31 cellular contexts compared by ENCODE assay signal in genomic region chr5:140049205-140049604, GRCh38. TPM values are rescaled to one million over a fixed set of nuclear protein-coding genes. Genes with fewer than 3 reads are reported as not detected.
DNase-seq lines count a peak whose midpoint lies in the region; ATAC-seq, FAIRE-seq and TF ChIP-seq lines count a peak whose summit lies in the region.
"Had no signal": no experiment of that assay in that cellular context is flagged by ENCODE, and none has a peak within 500 bp of the region (broad histone marks: within the 10 kb centered on the region; RNA-seq: fewer than 3 reads in every experiment).

No MANE protein-coding gene starts in this region.

- 9% methylated on average over 1 of the region's 1 CpG for WGBS in GM12878 (ENCODE audit: insufficient coverage, insufficient replicate concordance, low lambda C conversion rate, missing lambda C conversion rate)

- H3K4me3 ChIP-seq in GM12878 (no peak overlapping the region), MG63 (no peak overlapping the region)
- H3K4me3 ChIP-seq: GM23248, lower lobe of right lung, ovary, right atrium auricular region, SJCRH30 had no signal

- H3K27ac Mint-ChIP-seq in stimulated activated naive B cell treated with anti-CD40 and anti-IgM and Interleukin-4, amounts not matched to agents 10 μg/mL and 1 μg/mL and 100 μg/mL, for 72 hours = no peak overlapping the region
- H3K27ac Mint-ChIP-seq: activated CD4-positive, alpha-beta memory T cell treated with anti-CD3 and anti-CD28 coated beads for 36 hours; activated T-helper 17 cell treated with anti-CD3 and anti-CD28 coated beads, Interleukin-2, amount 50 U/mL, for 72 hours; CD4-positive, alpha-beta T cell; nephron progenitor cell had no signal

- CTCF ChIA-PET in GM12878 (lab: Yijun Ruan, JAX) = interaction anchor here (1.3 to 3.3 kb wide), 7 partner anchors 8 to 80 kb away, joined by 4 to 17 read pairs (median 5); no protein-coding TSS in a partner anchor

- TF ChIP-seq CTCF in GM13976 (IDR thresholded peaks at IDR 0.05; ENCODE audit: borderline replicate concordance, control extremely low read depth, extremely low read depth, insufficient read depth, missing control alignments) (no peak), GM12878 (IDR thresholded peaks at IDR 0.05 in 2 of 3, conservative IDR thresholded peaks at IDR 0.05 in 1 of 3; ENCODE audit: control insufficient read depth in 2 of 3, extremely low read depth in 1 of 3, insufficient read depth in 1 of 3, low read depth in 3 of 3, low read length in 3 of 3) (no peak)

- H3K9me3 ChIP-seq in GM12878 (replicated peaks; ENCODE audit: control insufficient read depth, insufficient read depth, low read length) (no peaks in the 10 kb centered on the region), MG63 (no peaks in the 10 kb centered on the region)
- H3K9me3 ChIP-seq: lower lobe of right lung, ovary, right atrium auricular region, SJCRH30 had no signal

- POLR2A ChIA-PET in GM12878 (lab: Charles Lee) = interaction anchor here (0.5 to 1.1 kb wide), 2 partner anchors 33 to 257 kb away, joined by 3 read pairs; no protein-coding TSS in a partner anchor

- ATAC-seq in GM21390 (IDR thresholded peaks at IDR 0.05; ENCODE audit: unreplicated experiment) (peak; percentile 64), GM12878 (peak; percentile 90)
- ATAC-seq in stimulated activated naive B cell treated with anti-CD40 and anti-IgM and Interleukin-4, amounts not matched to agents 10 μg/mL and 1 μg/mL and 100 μg/mL, for 72 hours (replicated peaks) = peak; percentile 45 to 76
- ATAC-seq: activated T-helper 17 cell treated with anti-CD3 and anti-CD28 coated beads, Interleukin-2, amount 50 U/mL, for 72 hours; lower lobe of right lung had no signal

- no peak overlapping the region for H3K9ac ChIP-seq in GM12878 (ENCODE audit: control insufficient read depth, insufficient read depth, low read length)
- H3K9ac ChIP-seq: GM23248 had no signal

- DNase-seq in GM13976 (ENCODE audit: low spot score) (peak; percentile 49), GM12878 (ENCODE audit: low read depth, low spot score) (no peak), MG63 (no peak), NCI-H2107 (lab: John Stamatoyannopoulos, UW) (no peak), cerebellar cortex (ENCODE audit: low spot score) (no peak)
- DNase-seq in stimulated activated naive B cell treated with anti-CD40 and anti-IgM and Interleukin-4, amounts not matched to agents 10 μg/mL and 1 μg/mL and 100 μg/mL, for 72 hours = no peak
- DNase-seq: activated CD4-positive, alpha-beta memory T cell treated with anti-CD3 and anti-CD28 coated beads for 36 hours; activated CD4-positive, CD25-positive, alpha-beta regulatory T cell treated with anti-CD3 and anti-CD28 coated beads, Interleukin-2, amount 50 U/mL, for 72 hours; activated naive CD4-positive, alpha-beta T cell treated with anti-CD3 and anti-CD28 coated beads, Interleukin-2, amount 50 U/mL, for 16 hours; amniotic stem cell; CD4-positive, alpha-beta T cell; effector CD8-positive, alpha-beta T cell; GM23248; lower lobe of right lung; NCI-H1092 treated with DMSO at 0.1 percent for 48 hours; NCI-H187 treated with DMSO at 0.1 percent for 48 hours; NCI-H226; nephron progenitor cell; ovary; SJCRH30; stimulated activated CD4-positive, alpha-beta T cell treated with anti-CD3 and anti-CD28 coated beads, Interleukin-2, amount 100 ng/mL, for 48 hours; T-helper 1 cell had no signal

- no peaks in the 10 kb centered on the region for H4K20me1 ChIP-seq in GM12878 (ENCODE audit: control insufficient read depth, insufficient read depth)

- H3K4me1 Mint-ChIP-seq in stimulated activated naive B cell treated with anti-CD40 and anti-IgM and Interleukin-4, amounts not matched to agents 10 μg/mL and 1 μg/mL and 100 μg/mL, for 72 hours = peaks cover under 1 to 5% of the 10 kb centered on the region in 2 donors
- H3K4me1 Mint-ChIP-seq: activated T-helper 17 cell treated with anti-CD3 and anti-CD28 coated beads, Interleukin-2, amount 50 U/mL, for 72 hours; nephron progenitor cell had no signal

- H3K36me3 Mint-ChIP-seq in stimulated activated naive B cell treated with anti-CD40 and anti-IgM and Interleukin-4, amounts not matched to agents 10 μg/mL and 1 μg/mL and 100 μg/mL, for 72 hours = no peaks in the 10 kb centered on the region
- H3K36me3 Mint-ChIP-seq: activated CD4-positive, alpha-beta memory T cell treated with anti-CD3 and anti-CD28 coated beads for 36 hours had no signal

- TF ChIP-seq RAD21 in GM12878 (IDR thresholded peaks at IDR 0.05; ENCODE audit: insufficient read depth, low read depth, low read length) = no peak

- H3K27ac ChIP-seq in GM12878 (ENCODE audit: control insufficient read depth, insufficient read depth) = no peak overlapping the region
- H3K27ac ChIP-seq: epithelial cell of prostate, GM23248, lower lobe of right lung, right atrium auricular region, SJCRH30 had no signal

- H3K4me1 ChIP-seq in GM12878 (ENCODE audit: control insufficient read depth, insufficient read depth, low read length) = peaks cover 22% of the 10 kb centered on the region
- H3K4me1 ChIP-seq: lower lobe of right lung, right atrium auricular region, SJCRH30 had no signal

- peak overlapping the region; percentile 51 for H2AFZ ChIP-seq in GM12878 (ENCODE audit: control insufficient read depth, low read depth, low read length)
- H2AFZ ChIP-seq: GM23248 had no signal

- intact Hi-C loops in GM12878 (cut with micrococcal nuclease; ENCODE audit: unreplicated experiment) = loop anchor here (10.0 kb wide), 2 partner anchors 174 to 264 kb away; no protein-coding TSS in a partner anchor

- no peak for TF ChIP-seq POLR2A in GM12878 (IDR thresholded peaks at IDR 0.05; ENCODE audit: low read depth, low read length)

- RAD21 ChIA-PET in GM12878 (lab: Charles Lee; ENCODE audit: unreplicated experiment) = interaction anchor here (0.7 to 1.9 kb wide), 4 partner anchors 8 to 42 kb away, joined by 3 to 7 read pairs (median 4); no protein-coding TSS in a partner anchor

- H3K27me3 Mint-ChIP-seq in stimulated activated naive B cell treated with anti-CD40 and anti-IgM and Interleukin-4, amounts not matched to agents 10 μg/mL and 1 μg/mL and 100 μg/mL, for 72 hours = peaks cover 24 to 30% of the 10 kb centered on the region in 2 donors

- H3K27me3 ChIP-seq in GM12878 (replicated peaks in 1 of 2; ENCODE audit: control insufficient read depth in 2 of 2, insufficient read depth in 2 of 2, low read length in 1 of 2) = no peaks in the 10 kb centered on the region
- H3K27me3 ChIP-seq in MG63 = no peaks in the 10 kb centered on the region
- H3K27me3 ChIP-seq: ovary, right atrium auricular region had no signal

- H3K36me3 ChIP-seq in GM12878 (ENCODE audit: control insufficient read depth in 2 of 2, insufficient read depth in 2 of 2, low read length in 1 of 2) (no peaks in the 10 kb centered on the region), MG63 (no peaks in the 10 kb centered on the region)
- H3K36me3 ChIP-seq: lower lobe of right lung, ovary, right atrium auricular region, SJCRH30 had no signal

- BruUV-seq in GM12878 (replicated peaks; lab: Mats Ljungman, UMichigan) = no TSS peak

- H3K4me2 ChIP-seq in GM12878 (ENCODE audit: control insufficient read depth, insufficient read depth) = peak overlapping the region; percentile 57

- H3K9me3 Mint-ChIP-seq in stimulated activated naive B cell treated with anti-CD40 and anti-IgM and Interleukin-4, amounts not matched to agents 10 μg/mL and 1 μg/mL and 100 μg/mL, for 72 hours = no peaks in the 10 kb centered on the region
- H3K9me3 Mint-ChIP-seq: activated CD4-positive, alpha-beta memory T cell treated with anti-CD3 and anti-CD28 coated beads for 36 hours; activated T-helper 17 cell treated with anti-CD3 and anti-CD28 coated beads, Interleukin-2, amount 50 U/mL, for 72 hours; CD4-positive, alpha-beta T cell; nephron progenitor cell had no signal

- SMC1A ChIA-PET in GM12878 (lab: Charles Lee; ENCODE audit: uncharacterized antibody, unreplicated experiment) = interaction anchor here (0.9 to 19.1 kb wide), 10 partner anchors 8 to 131 kb away, joined by 3 to 394 read pairs (median 3); no protein-coding TSS in a partner anchor

- FAIRE-seq in GM12878 (lab: Jason Lieb, UNC) = peak; percentile 47
- FAIRE-seq: colon, D721Med, RCC 7860, TTC549 had no signal

- in situ Hi-C loops in GM13976 (cut with MboI; ENCODE audit: low sequenced_read_pairs, unreplicated experiment) = no loop called here
- in situ Hi-C loops in GM12878 (cut with MboI) = loop anchor here (25.0 kb wide), 1 partner anchor 1563 kb away; the partner anchor contains the start of gene DIAPH1

- TF ChIP-seq EP300 in GM12878 (IDR thresholded peaks at IDR 0.05; ENCODE audit: borderline replicate concordance in 1 of 2, control insufficient read depth in 1 of 2, low read depth in 2 of 2, low read length in 2 of 2) = no peak

- H3K4me3 Mint-ChIP-seq in stimulated activated naive B cell treated with anti-CD40 and anti-IgM and Interleukin-4, amounts not matched to agents 10 μg/mL and 1 μg/mL and 100 μg/mL, for 72 hours = no peak overlapping the region
- H3K4me3 Mint-ChIP-seq: activated CD4-positive, alpha-beta memory T cell treated with anti-CD3 and anti-CD28 coated beads for 36 hours; activated T-helper 17 cell treated with anti-CD3 and anti-CD28 coated beads, Interleukin-2, amount 50 U/mL, for 72 hours; CD4-positive, alpha-beta T cell; nephron progenitor cell had no signal

- H3K79me2 ChIP-seq in GM12878 (ENCODE audit: control insufficient read depth, insufficient read depth, low read length) = no peaks in the 10 kb centered on the region

TF ChIP-seq in GM12878, 131 proteins besides CTCF, POLR2A, EP300 and RAD21 (continues in another document):
- TF ChIP-seq NR2F1 (conservative IDR thresholded peaks at IDR 0.05) = no peak
- TF ChIP-seq SPI1 (IDR thresholded peaks at IDR 0.05; ENCODE audit: borderline replicate concordance, insufficient read depth, low read depth, low read length) = no peak
- TF ChIP-seq IKZF2 (IDR thresholded peaks at IDR 0.05) = 0 out of 4 replicates have a peak, but pooled peaks of 1 of the 2 experiments have one; percentile 13

RNA-seq across cellular contexts. Expression of gene NRG2, which starts 6.1 kb away (rescaled TPM):
- total RNA-seq in GM12878 (2013; cell fraction: nucleolus; rRNA removed) = 53.8 and 54.8 TPM in 2 replicates
- 19.7 and 20.3 TPM in 2 replicates for total RNA-seq in GM12878 (2014; rRNA removed)
- 10.8 and 11.9 TPM in 2 replicates for total RNA-seq in GM12878 (2014; rRNA removed; fragmentation: Illumina TruSeq; extraction: Trizol)
- total RNA-seq in GM12878 (2021) = 21.0 and 21.7 TPM in 2 replicates
- polyA plus RNA-seq in GM12878 (2011; ENCODE audit: low read depth) = 1.5 TPM
- 3.2 and 7.3 TPM in 2 replicates for polyA plus RNA-seq in GM12878 (2011; rRNA removed)
- polyA plus RNA-seq in GM12878 (2011; cell fraction: cytosol; rRNA removed) = 7.9 and 9.5 TPM in 2 replicates
- polyA plus RNA-seq in GM12878 (2011; cell fraction: nucleus; rRNA removed) = 18.4 and 19.2 TPM in 2 replicates
- 4.3 and 4.8 TPM in 2 replicates for polyA plus RNA-seq in GM12878 (2012)
- 4.9 and 11.8 TPM in 2 replicates for polyA plus RNA-seq in GM12878 (2014; fragmentation: Illumina TruSeq; extraction: Trizol)
- polyA plus RNA-seq in GM12878 (2014; fragmentation: Nextera tagmentation; extraction: Ambion mirVana) = under 1 TPM; 0.10 to 0.15 TPM
- 15.4 and 18.7 TPM in 2 replicates for polyA plus RNA-seq in GM12878 (2014; rRNA removed)
- polyA plus RNA-seq in GM12878 (2016; fragmentation: Nextera tagmentation; extraction: Ambion mirVana) = 1 to 10 TPM; 3.1 to 3.7 TPM
- 5.3 and 9.1 TPM in 2 replicates for polyA minus RNA-seq in GM12878 (2011; rRNA and poly(A)+ RNA removed)
- polyA minus RNA-seq in GM12878 (2011; cell fraction: cytosol; rRNA and poly(A)+ RNA removed) = 3.5 and 5.5 TPM in 2 replicates
- polyA minus RNA-seq in GM12878 (2011; cell fraction: nucleus; rRNA and poly(A)+ RNA removed) = 8.6 and 15.8 TPM in 2 replicates
- total RNA-seq in MG63 (2014; rRNA removed; shearing (Covaris generic); ENCODE audit: low replicate concordance) = 0.94 and 2.8 TPM in 2 replicates
- total RNA-seq: activated CD4-positive, alpha-beta memory T cell treated with anti-CD3 and anti-CD28 coated beads for 36 hours; GM23248; kidney epithelial cell had no signal
